Comparison of ENCODE assay signal across 35 cellular contexts in the genomic region with DNA sequence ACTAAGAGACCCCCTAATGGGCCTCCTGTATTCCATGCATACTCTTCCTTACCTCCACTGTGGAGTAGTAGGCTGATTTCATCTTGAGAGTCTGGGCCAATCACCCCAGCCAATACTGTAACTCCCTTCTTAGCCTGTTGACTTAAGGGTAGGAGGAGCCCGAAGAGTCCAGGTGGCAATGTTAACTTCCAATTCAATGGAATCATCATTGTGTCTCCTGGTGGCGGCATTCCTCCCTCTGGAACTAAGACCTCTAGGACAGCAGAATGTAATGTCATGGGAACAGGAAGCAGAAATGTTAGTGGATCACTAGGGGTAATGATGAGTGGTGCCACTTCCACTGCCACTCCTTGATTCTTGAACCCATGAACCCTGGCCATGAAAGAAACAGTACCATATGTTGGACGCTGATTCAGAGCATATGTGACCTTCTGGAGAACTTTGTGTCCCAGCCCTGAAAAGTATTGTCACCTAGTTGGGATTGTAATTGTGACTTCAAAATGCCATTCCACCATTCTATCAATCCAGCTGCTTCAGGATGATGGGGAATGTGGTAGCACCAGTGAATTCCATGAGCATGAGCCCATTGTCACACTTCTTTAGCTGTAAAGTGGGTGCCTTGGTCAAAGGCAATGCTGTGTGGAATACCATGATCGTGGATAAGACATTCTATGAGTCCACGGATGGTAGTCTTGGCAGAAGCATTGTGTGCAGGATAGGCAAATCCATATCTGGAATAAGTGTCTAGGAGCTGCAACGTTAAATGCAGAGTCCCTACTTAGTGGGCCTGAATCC. TPM values are rescaled to one million over a fixed set of nuclear protein-coding genes. Genes with fewer than 3 reads are reported as not detected.
"Had no signal": no experiment of that assay in that cellular context is flagged by ENCODE, and none has a peak within 500 bp of the region (broad histone marks: within the 10 kb centered on the region; RNA-seq: fewer than 3 reads in every experiment).

No MANE protein-coding gene starts in this region.

- ATAC-seq: activated naive CD4-positive, alpha-beta T cell treated with anti-CD3 and anti-CD28 coated beads, Interleukin-2, amount 50 U/mL, for 72 hours; activated naive CD8-positive, alpha-beta T cell treated with anti-CD3 and anti-CD28 coated beads, Interleukin-2, amount 50 U/mL, for 24 hours; activated T-cell treated with anti-CD3 and anti-CD28 coated beads, Interleukin-2, amount 50 U/mL, for 4 hours; activated T-cell treated with anti-CD3 and anti-CD28 coated beads, Interleukin-2, amount 50 U/mL, for 72 hours; activated T-helper 17 cell treated with anti-CD3 and anti-CD28 coated beads, Interleukin-2, amount 50 U/mL, for 72 hours; body of pancreas had no signal

- H3K27me3 ChIP-seq: adrenal gland, ascending aorta, body of pancreas, brain microvascular endothelial cell, breast epithelium, cardiac muscle cell had no signal

- H3K27ac ChIP-seq: adrenal gland, ascending aorta, body of pancreas, brain microvascular endothelial cell, breast epithelium, cardiac muscle cell had no signal

- DNase-seq: activated effector memory CD4-positive, alpha-beta T cell treated with anti-CD3 and anti-CD28 coated beads, Interleukin-2, amount 50 U/mL, for 16 hours; activated effector memory CD4-positive, alpha-beta T cell treated with Interleukin-2 at 50 U/mL for 16 hours; activated gamma-delta T cell; activated gamma-delta T cell treated with Interleukin-2 at 50 U/mL for 16 hours; activated naive CD4-positive, alpha-beta T cell; activated naive CD4-positive, alpha-beta T cell treated with anti-CD3 and anti-CD28 coated beads for 36 hours; activated naive CD4-positive, alpha-beta T cell treated with anti-CD3 and anti-CD28 coated beads, Interleukin-2, amount 10 ng/mL, durations not matched to agents 7 days and 5 days; activated naive CD4-positive, alpha-beta T cell treated with anti-CD3 and anti-CD28 coated beads, Interleukin-2, amount 50 U/mL, for 16 hours; activated naive CD4-positive, alpha-beta T cell treated with Interleukin-2 at 50 U/mL for 16 hours; activated naive CD8-positive, alpha-beta T cell treated with anti-CD3 and anti-CD28 coated beads for 36 hours; activated naive CD8-positive, alpha-beta T cell treated with anti-CD3 and anti-CD28 coated beads, Interleukin-2, amount 10 ng/mL, durations not matched to agents 7 days and 5 days; activated naive CD8-positive, alpha-beta T cell treated with anti-CD3 and anti-CD28 coated beads, Interleukin-2, amount 50 U/mL, for 24 hours; activated T-cell treated with anti-CD3 and anti-CD28 coated beads, Interleukin-2, amount 50 U/mL, for 1 hour; activated T-cell treated with anti-CD3 and anti-CD28 coated beads, Interleukin-2, amount 50 U/mL, for 24 hours; activated T-cell treated with anti-CD3 and anti-CD28 coated beads, Interleukin-2, amount 50 U/mL, for 4 hours; activated T-cell treated with anti-CD3 and anti-CD28 coated beads, Interleukin-2, amount 50 U/mL, for 48 hours; activated T-cell treated with anti-CD3 and anti-CD28 coated beads, Interleukin-2, amount 50 U/mL, for 72 hours; adrenal gland; amniotic stem cell; amygdala; anterior cingulate cortex; aorta; body of pancreas; brain microvascular endothelial cell; caudate nucleus; central memory CD4-positive, alpha-beta T cell; cerebellar nuclear complex had no signal

- H3K36me3 ChIP-seq: adrenal gland, ascending aorta, brain microvascular endothelial cell, breast epithelium, cardiac muscle cell had no signal

- H3K9me3 ChIP-seq: adrenal gland, ascending aorta, body of pancreas, breast epithelium had no signal

- H3K4me3 ChIP-seq: adrenal gland, ascending aorta, body of pancreas, breast epithelium, cardiac muscle cell had no signal

- FAIRE-seq: astrocyte had no signal

- H3K4me1 ChIP-seq: adrenal gland, ascending aorta, body of pancreas, breast epithelium had no signal

RNA-seq across cellular contexts. Expression of gene NAALADL2, which starts 24.9 kb away (rescaled TPM):
- total RNA-seq: activated naive CD4-positive, alpha-beta T cell treated with anti-CD3 and anti-CD28 coated beads for 36 hours; activated naive CD8-positive, alpha-beta T cell treated with anti-CD3 and anti-CD28 coated beads, Interleukin-2, amount 10 ng/mL, durations not matched to agents 7 days and 5 days; activated T-helper 1 cell treated with anti-CD3 and anti-CD28 coated beads, Interleukin-12 subunit alpha, Interleukin-12 subunit beta, Interleukin-2, Interleukin-4 antibody, amounts not matched to agents 30 ng/mL and 10 ng/mL and 1 ng/mL, durations not matched to agents 14 hours and 24 hours and 36 hours; activated T-helper 17 cell treated with anti-CD3 and anti-CD28 coated beads, Interleukin-2, amount 50 U/mL, for 72 hours; activated T-helper 2 cell treated with anti-CD3 and anti-CD28 coated beads, Interferon-gamma antibody, Interleukin-2, Interleukin-4, amounts not matched to agents 10 μg/mL and 5 μg/mL and 100 μg/mL, durations not matched to agents 14 hours and 24 hours and 36 hours had no signal
